Comparison of ENCODE assay signal across 22 cellular contexts in the genomic region with DNA sequence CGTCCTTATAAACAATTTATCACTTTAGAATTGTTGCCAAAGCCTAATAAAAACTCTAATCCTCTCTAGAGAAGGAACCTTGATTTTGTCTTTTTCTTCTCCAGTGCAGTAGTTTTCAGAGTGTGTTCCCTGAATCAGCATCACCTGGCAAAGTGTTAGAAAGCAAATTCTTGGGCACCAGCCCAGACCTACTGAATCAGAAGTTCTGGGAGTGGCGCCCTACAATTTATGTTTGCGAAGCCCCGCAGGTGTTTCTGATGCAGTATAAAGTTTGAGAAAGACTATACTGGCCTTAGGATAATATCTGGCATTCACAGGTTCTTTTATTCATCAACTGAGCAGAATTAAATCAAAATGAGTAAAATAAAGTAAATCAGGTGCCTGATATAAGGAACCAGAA.
DNase-seq lines count a peak whose midpoint lies in the region; ATAC-seq and TF ChIP-seq lines count a peak whose summit lies in the region.
"Had no signal": no experiment of that assay in that cellular context is flagged by ENCODE, and none has a peak within 500 bp of the region (broad histone marks: within the 10 kb centered on the region; RNA-seq: fewer than 3 reads in every experiment).

No MANE protein-coding gene starts in this region.

- ATAC-seq in left lung (peak; percentile 77), upper lobe of right lung (peak; percentile 57)
- ATAC-seq: body of pancreas; Panc1; stimulated activated memory B cell treated with anti-CD40 and anti-IgM and Interleukin-4, amounts not matched to agents 10 μg/mL and 1 μg/mL and 100 μg/mL, for 72 hours had no signal

- TF ChIP-seq CTCF in RWPE1 (conservative IDR thresholded peaks at IDR 0.05; ENCODE audit: low read depth), result no peak
- no peak for TF ChIP-seq CTCF in left lung (IDR thresholded peaks at IDR 0.05)
- TF ChIP-seq CTCF in upper lobe of right lung (IDR thresholded peaks at IDR 0.05), result no peak

- H3K9me3 ChIP-seq in left lung, result no peaks in the 10 kb centered on the region
- H3K9me3 ChIP-seq in upper lobe of right lung, result no peaks in the 10 kb centered on the region
- H3K9me3 ChIP-seq: body of pancreas, sigmoid colon, uterus had no signal

- POLR2A ChIA-PET in RWPE1 (lab: Yijun Ruan, JAX; ENCODE audit: low non-redundant PET), result no interaction called here

- no peaks in the 10 kb centered on the region for H3K36me3 ChIP-seq in left lung
- H3K36me3 ChIP-seq in upper lobe of right lung, result no peaks in the 10 kb centered on the region
- H3K36me3 ChIP-seq: sigmoid colon, uterus had no signal

- CTCF ChIA-PET in RWPE1 (lab: Yijun Ruan, JAX), result no interaction called here

- DNase-seq in NCI-H345 (lab: John Stamatoyannopoulos, UW) (peak; percentile 17), NCI-H345 treated with DMSO at 0.1 percent for 48 hours (lab: John Stamatoyannopoulos, UW; ENCODE audit: unreplicated experiment) (no peak), RWPE1 (ENCODE audit: low spot score) (peak; percentile 28), left lung (no peak), upper lobe of right lung (no peak), C1 segment of cervical spinal cord (lab: John Stamatoyannopoulos, UW) (no peak), NCI-H2196 (lab: John Stamatoyannopoulos, UW; ENCODE audit: unreplicated experiment) (no peak), amniotic stem cell (lab: John Stamatoyannopoulos, UW) (no peak)
- DNase-seq: activated CD4-positive, alpha-beta T cell treated with anti-CD3 and anti-CD28 coated beads for 4 hours; activated gamma-delta T cell treated with Interleukin-2 at 50 U/mL for 16 hours; activated T-cell treated with anti-CD3 and anti-CD28 coated beads, Interleukin-2, amount 50 U/mL, for 24 hours; body of pancreas; CD4-positive, alpha-beta T cell; IMR-90; posterior cingulate gyrus; sigmoid colon; stimulated activated CD4-positive, alpha-beta T cell treated with anti-CD3 and anti-CD28 coated beads, Interleukin-4, amount 100 ng/mL, for 4 hours; SW 1271; T-helper 9 cell; uterus had no signal

- intact Hi-C loops in left lung (cut with DNase I) (no loop called here), upper lobe of right lung (cut with DNase I) (no loop called here)

- H3K4me3 ChIP-seq in left lung (no peak overlapping the region), upper lobe of right lung (no peak overlapping the region)
- H3K4me3 ChIP-seq: body of pancreas, sigmoid colon, uterus had no signal

- H3K27ac ChIP-seq in RWPE1 (no peak overlapping the region), left lung (no peak overlapping the region), upper lobe of right lung (no peak overlapping the region)
- H3K27ac ChIP-seq: body of pancreas, sigmoid colon, uterus had no signal

- no peaks in the 10 kb centered on the region for H3K27me3 ChIP-seq in left lung
- H3K27me3 ChIP-seq in upper lobe of right lung, result no peaks in the 10 kb centered on the region
- H3K27me3 ChIP-seq: body of pancreas, sigmoid colon, uterus had no signal

- H3K4me1 ChIP-seq in left lung (no peaks in the 10 kb centered on the region), upper lobe of right lung (no peaks in the 10 kb centered on the region)
- H3K4me1 ChIP-seq: body of pancreas, sigmoid colon, uterus had no signal

Comparison
In these comparisons a context has a peak if more than half of its experiments do, and no peak if none do; other contexts are left out.
1. DNase-seq: peak in NCI-H345 (single experiment) and RWPE1 (single experiment); none in NCI-H345 treated with DMSO at 0.1 percent for 48 hours (single experiment), left lung (0 of 2), upper lobe of right lung (single experiment), C1 segment of cervical spinal cord (0 of 14), NCI-H2196 (single experiment) and amniotic stem cell (single experiment).